Comparison of ENCODE assay signal across 7 cellular contexts in genomic region chr20:35146299-35146921, GRCh38. TPM values are rescaled to one million over a fixed set of nuclear protein-coding genes. Genes with fewer than 3 reads are reported as not detected.
DNase-seq lines count a peak whose midpoint lies in the region; ATAC-seq and TF ChIP-seq lines count a peak whose summit lies in the region.

No MANE protein-coding gene starts in this region.

- peaks cover 16% of the 10 kb centered on the region for H3K4me1 Mint-ChIP-seq in endodermal cell

- ATAC-seq in HG03045 (IDR thresholded peaks at IDR 0.05; ENCODE audit: unreplicated experiment): peak; percentile 15
- ATAC-seq in GM19395 (IDR thresholded peaks at IDR 0.05; ENCODE audit: unreplicated experiment): no peak

- no peaks in the 10 kb centered on the region for H3K27me3 ChIP-seq in endodermal cell (ENCODE audit: control insufficient read depth, insufficient read depth, low read length, poor library complexity, severe bottlenecking)

- 5 to 6% methylated on average over 13 to 23 of the region's 23 CpGs for WGBS in endodermal cell (ENCODE audit: insufficient coverage in 1 of 2, insufficient read length in 1 of 2), 2 experiments

- H3K27me3 Mint-ChIP-seq in endodermal cell (ENCODE audit: insufficient read depth): no peaks in the 10 kb centered on the region

- H3K36me3 Mint-ChIP-seq in endodermal cell (ENCODE audit: low read depth): peaks cover 26% of the 10 kb centered on the region

- peak overlapping the region; percentile 83 for H3K4me3 Mint-ChIP-seq in endodermal cell

- peak overlapping the region; percentile 92 for H3K4me3 ChIP-seq in endodermal cell (ENCODE audit: low read length)

- H3K9me3 ChIP-seq in ES-I3 (ENCODE audit: control insufficient read depth, insufficient read depth, low read length) (no peaks in the 10 kb centered on the region), endodermal cell (ENCODE audit: control insufficient read depth, low read length) (no peaks in the 10 kb centered on the region)

- DNase-seq in SW 1271 (lab: John Stamatoyannopoulos, UW): peak; percentile 56 to 65
- DNase-seq in endodermal cell: peak; percentile 82
- peak; percentile 24 for DNase-seq in myocyte (ENCODE audit: low read depth)
- DNase-seq in dedifferentiated amniotic fluid mesenchymal stem cell (ENCODE audit: extremely low spot score): no peak

- H3K4me1 ChIP-seq in ES-I3 (ENCODE audit: insufficient read depth, low read length) (peaks cover 5% of the 10 kb centered on the region; the same call in 1 of the 2 replicates), endodermal cell (ENCODE audit: control insufficient read depth, insufficient read depth, low read length) (no peaks in the 10 kb centered on the region)

- H3K27ac Mint-ChIP-seq in endodermal cell: peak overlapping the region; percentile 89

- H3K36me3 ChIP-seq in ES-I3 (ENCODE audit: insufficient read depth, low read length) (peaks cover 12% of the 10 kb centered on the region), endodermal cell (ENCODE audit: control insufficient read depth, insufficient read depth, low read length) (peaks cover 13% of the 10 kb centered on the region)

- peak; percentile 53 for TF ChIP-seq CTCF in endodermal cell (conservative IDR thresholded peaks at IDR 0.05)

- peaks cover 6% of the 10 kb centered on the region for H3K9me3 Mint-ChIP-seq in endodermal cell

- H3K9ac ChIP-seq in ES-I3 (ENCODE audit: low read depth, low read length) (peak overlapping the region; percentile 79), endodermal cell (ENCODE audit: extremely low read depth, low read length, poor library complexity, severe bottlenecking) (peak overlapping the region; percentile 63)

- H3K27ac ChIP-seq in endodermal cell (ENCODE audit: low read depth, low read length): no peak overlapping the region

RNA-seq across cellular contexts. Expression of gene EDEM2, which starts 0.7 kb away (rescaled TPM):
- total RNA-seq in endodermal cell (10 to 100 TPM; 21.4 to 32.2 TPM), myocyte (16.8 and 27.3 TPM in 2 replicates)
- polyA plus RNA-seq in endodermal cell (2013, experiment 1 of 2): 13.0 TPM
- polyA plus RNA-seq in endodermal cell (2013, experiment 2 of 2): 12.2 TPM
- 25.9 TPM for polyA plus RNA-seq in myocyte (2012)

RNA-seq across cellular contexts. Expression of gene PROCR, which starts 25.5 kb away (rescaled TPM):
- total RNA-seq in endodermal cell (1 to 10 TPM; 2.4 to 6.8 TPM), myocyte (3.5 and 3.6 TPM in 2 replicates)
- 5.9 TPM for polyA plus RNA-seq in endodermal cell (2013, experiment 1 of 2)
- 5.2 TPM for polyA plus RNA-seq in endodermal cell (2013, experiment 2 of 2)
- 4.5 TPM for polyA plus RNA-seq in myocyte (2012)

RNA-seq across cellular contexts. Expression of gene TRPC4AP, which starts 53.8 kb away (rescaled TPM):
- total RNA-seq in endodermal cell (100 to 1,000 TPM in 1 of 2 donors, 10 to 100 TPM in 1; 84.2 to 103 TPM), myocyte (61.0 and 61.9 TPM in 2 replicates)
- 74.2 TPM for polyA plus RNA-seq in endodermal cell (2013, experiment 1 of 2)
- 68.6 TPM for polyA plus RNA-seq in endodermal cell (2013, experiment 2 of 2)
- 67.8 TPM for polyA plus RNA-seq in myocyte (2012)
